26 cellular contexts compared by ENCODE assay signal in the genomic region with DNA sequence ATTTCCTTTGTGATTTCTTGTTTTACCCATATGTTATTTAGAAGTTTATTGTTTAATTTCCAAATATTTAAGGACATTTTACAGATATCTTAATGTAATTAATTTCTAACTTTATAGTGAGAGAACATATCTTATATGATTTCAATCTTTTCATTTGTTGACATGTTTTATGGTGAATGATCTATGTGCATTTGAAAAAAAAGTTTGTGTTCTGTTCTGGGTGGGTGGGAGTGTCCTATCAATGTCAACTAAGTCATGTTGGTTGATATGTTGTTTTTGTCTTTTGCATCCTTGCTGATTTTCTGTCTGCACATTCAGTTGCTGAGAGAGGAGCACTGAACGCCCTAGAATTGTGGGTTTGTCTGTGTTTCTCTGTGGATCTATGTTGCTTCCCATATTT. TPM values are rescaled to one million over a fixed set of nuclear protein-coding genes. Genes with fewer than 3 reads are reported as not detected.
"Had no signal": no experiment of that assay in that cellular context is flagged by ENCODE, and none has a peak within 500 bp of the region (broad histone marks: within the 10 kb centered on the region; RNA-seq: fewer than 3 reads in every experiment).

No MANE protein-coding gene starts in this region.

- ATAC-seq: foreskin keratinocyte, gastroesophageal sphincter, heart left ventricle, left cardiac atrium, left lung, mucosa of descending colon, sciatic nerve had no signal

- H3K36me3 Mint-ChIP-seq: mesothelial cell of epicardium, type B pancreatic cell had no signal

- DNase-seq: dermis blood vessel endothelial cell; effector memory CD4-positive, alpha-beta T cell; foreskin keratinocyte; heart left ventricle; left cardiac atrium; left lung; mesenchymal stem cell; mucosa of descending colon; naive B cell; nephron progenitor cell; nucleus accumbens; stimulated activated CD4-positive, alpha-beta T cell treated with anti-CD3 and anti-CD28 coated beads, Interleukin-12 subunit alpha, Interleukin-12 subunit beta, amount 100 ng/mL, for 4 hours; stimulated activated CD4-positive, alpha-beta T cell treated with anti-CD3 and anti-CD28 coated beads, Interleukin-1b, Interleukin-23, amount 100 ng/mL, for 48 hours; stimulated activated CD4-positive, alpha-beta T cell treated with anti-CD3 and anti-CD28 coated beads, Interleukin-4, amount 100 ng/mL, for 1 hour; stimulated activated CD8-positive, alpha-beta memory T cell treated with anti-CD3 and anti-CD28 coated beads, Interleukin-4, amount 100 ng/mL, for 48 hours; stimulated activated naive CD4-positive, alpha-beta T cell; stomach; tibial artery had no signal

- H3K27ac Mint-ChIP-seq: mesothelial cell of epicardium, naive B cell, nephron progenitor cell, type B pancreatic cell had no signal

- H3K4me1 Mint-ChIP-seq: mesothelial cell of epicardium, nephron progenitor cell had no signal

- H3K4me3 Mint-ChIP-seq: mesothelial cell of epicardium, naive B cell, nephron progenitor cell, type B pancreatic cell had no signal

RNA-seq across cellular contexts. Expression of a gene that starts 50.3 kb away (rescaled TPM):
- total RNA-seq: dermis blood vessel endothelial cell, endothelial cell of umbilical vein, lung microvascular endothelial cell, osteocyte, smooth muscle cell had no signal
